In the genomic region with DNA sequence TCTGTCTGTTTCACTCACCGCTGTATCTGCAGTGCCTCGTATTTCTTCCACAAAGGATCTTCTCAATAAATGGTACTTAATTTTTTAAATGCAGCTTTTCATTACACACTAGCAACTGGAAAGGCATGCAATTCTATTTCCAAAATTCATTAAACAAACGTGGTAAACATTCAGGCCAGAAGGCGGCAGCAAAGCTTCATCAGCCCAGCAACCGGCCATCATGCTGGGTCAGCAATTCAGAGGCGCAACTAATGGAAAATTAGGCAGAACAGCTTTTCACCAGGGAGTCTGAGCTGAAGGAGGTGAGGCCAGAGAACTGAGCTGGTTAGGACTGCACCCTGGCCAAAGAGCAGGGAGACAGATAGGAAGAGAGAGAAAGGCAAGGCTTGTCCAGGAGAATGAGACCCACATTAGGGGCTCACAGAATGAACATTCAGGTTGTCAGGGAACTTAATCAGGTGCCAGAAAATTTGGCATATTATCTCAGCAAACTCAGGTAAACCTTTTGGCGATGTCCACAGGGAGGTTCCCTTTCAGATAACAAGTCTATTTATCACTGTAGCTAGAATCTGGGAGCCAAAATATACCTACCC, we compare ENCODE assay signal across 7 cellular contexts. TPM values are rescaled to one million over a fixed set of nuclear protein-coding genes. Genes with fewer than 3 reads are reported as not detected.
DNase-seq lines count a peak whose midpoint lies in the region; ATAC-seq, FAIRE-seq and TF ChIP-seq lines count a peak whose summit lies in the region.

No MANE protein-coding gene starts in this region.

- CTCF ChIA-PET in endothelial cell of umbilical vein (lab: Charles Lee): interaction anchor here (0.7 to 4.9 kb wide), 29 partner anchors 9 to 1441 kb away, joined by 3 to 103 read pairs (median 5); a partner anchor contains a TSS

- H3K27me3 ChIP-seq in OCI-LY3 (ENCODE audit: low read depth, low read length): no peaks in the 10 kb centered on the region
- H3K27me3 ChIP-seq in endothelial cell of umbilical vein (ENCODE audit: control insufficient read depth in 2 of 2, insufficient read depth in 2 of 2, low read length in 2 of 2): peaks cover 0 to 6% of the 10 kb centered on the region in 2 experiments

- intact Hi-C loops in endothelial cell of umbilical vein (cut with micrococcal nuclease): loop anchor here (1.0 kb wide), 2 partner anchors 60 to 464 kb away; no protein-coding TSS in a partner anchor

- DNase-seq in endothelial cell of umbilical vein (ENCODE audit: low read depth, low spot score) (peak; percentile 60), middle frontal gyrus (ENCODE audit: extremely low spot score, low spot score) (peak; percentile 18), mesenteric fat pad (ENCODE audit: low spot score) (no peak)
- DNase-seq in activated naive CD4-positive, alpha-beta T cell treated with anti-CD3 and anti-CD28 coated beads, Interleukin-2, amount 50 U/mL, for 16 hours: no peak

- H3K9me1 ChIP-seq in endothelial cell of umbilical vein (replicated peaks; ENCODE audit: control insufficient read depth, extremely low read depth, insufficient read depth, low read length): no peaks in the 10 kb centered on the region

- dilution Hi-C loops in endothelial cell of umbilical vein (cut with MboI; ENCODE audit: extremely low pct_ligation_motif_present, low sequenced_read_pairs): no loop called here

- H3K4me2 ChIP-seq in OCI-LY3 (ENCODE audit: low read length): no peak overlapping the region
- no peak overlapping the region for H3K4me2 ChIP-seq in endothelial cell of umbilical vein (ENCODE audit: insufficient read depth, low read length)

- POLR2A ChIA-PET in endothelial cell of umbilical vein (lab: Charles Lee): no interaction called here

- H4K20me1 ChIP-seq in OCI-LY3 (ENCODE audit: insufficient read depth, low read length): no peaks in the 10 kb centered on the region
- no peaks in the 10 kb centered on the region for H4K20me1 ChIP-seq in endothelial cell of umbilical vein (replicated peaks; ENCODE audit: control insufficient read depth, extremely low read depth, insufficient read depth, low read length)

- no peak overlapping the region for H3K4me3 ChIP-seq in OCI-LY3 (ENCODE audit: low read length)
- no peak overlapping the region for H3K4me3 ChIP-seq in endothelial cell of umbilical vein (replicated peaks in 1 of 3; ENCODE audit: insufficient read depth in 1 of 3, low read depth in 1 of 3, low read length in 3 of 3)

- no peaks in the 10 kb centered on the region for H3K36me3 ChIP-seq in OCI-LY3 (replicated peaks; ENCODE audit: low read depth, low read length)
- no peaks in the 10 kb centered on the region for H3K36me3 ChIP-seq in endothelial cell of umbilical vein (ENCODE audit: control insufficient read depth in 2 of 2, extremely low read depth in 1 of 2, insufficient read depth in 2 of 2, low read length in 2 of 2)

- no peak overlapping the region for H3K9ac ChIP-seq in OCI-LY3 (ENCODE audit: low read length)
- no peak overlapping the region for H3K9ac ChIP-seq in endothelial cell of umbilical vein (replicated peaks; ENCODE audit: extremely low read depth, insufficient read depth, low read length)

- no peak for TF ChIP-seq POLR2A in endothelial cell of umbilical vein (IDR thresholded peaks at IDR 0.05; ENCODE audit: low read depth, low read length)

- no peak overlapping the region for H2AFZ ChIP-seq in OCI-LY3 (ENCODE audit: low read depth, low read length)
- no peak overlapping the region for H2AFZ ChIP-seq in endothelial cell of umbilical vein (ENCODE audit: low read depth, low read length)

- TF ChIP-seq CTCF in GM12801 (IDR thresholded peaks at IDR 0.05; ENCODE audit: extremely low read depth, insufficient read length): peak; percentile 77
- peak; percentile 61 for TF ChIP-seq CTCF in OCI-LY3 (IDR thresholded peaks at IDR 0.05; ENCODE audit: low read depth, low read length)
- peak; percentile 70 to 73 for TF ChIP-seq CTCF in endothelial cell of umbilical vein (IDR thresholded peaks at IDR 0.05; ENCODE audit: extremely low read depth in 1 of 2, insufficient read depth in 1 of 2, low read depth in 1 of 2, low read length in 2 of 2)

- peak; percentile 84 for FAIRE-seq in endothelial cell of umbilical vein (lab: Jason Lieb, UNC)

- H3K79me2 ChIP-seq in OCI-LY3 (ENCODE audit: low read length): no peaks in the 10 kb centered on the region
- H3K79me2 ChIP-seq in endothelial cell of umbilical vein (ENCODE audit: control insufficient read depth, insufficient read depth, low read length): no peaks in the 10 kb centered on the region

- H3K9me3 ChIP-seq in OCI-LY3 (ENCODE audit: insufficient read depth, low read length) (no peaks in the 10 kb centered on the region), endothelial cell of umbilical vein (replicated peaks; ENCODE audit: control insufficient read depth, insufficient read depth, low read length) (no peaks in the 10 kb centered on the region)

- BruUV-seq in endothelial cell of umbilical vein (replicated peaks; lab: Mats Ljungman, UMichigan): no TSS peak

- H3K4me1 ChIP-seq in OCI-LY3 (ENCODE audit: low read length) (no peaks in the 10 kb centered on the region), endothelial cell of umbilical vein (ENCODE audit: control insufficient read depth, extremely low read depth, insufficient read depth, low read length) (peaks cover 6% of the 10 kb centered on the region)

- peak; percentile 68 for ATAC-seq in HG02759 (IDR thresholded peaks at IDR 0.05; ENCODE audit: unreplicated experiment)

- H3K27ac ChIP-seq in OCI-LY3 (ENCODE audit: low read length): no peak overlapping the region
- no peak overlapping the region for H3K27ac ChIP-seq in endothelial cell of umbilical vein (ENCODE audit: insufficient read depth, low read depth, low read length)

TF ChIP-seq in endothelial cell of umbilical vein, 7 proteins besides CTCF, POLR2A, EP300 and RAD21:
- no peak for TF ChIP-seq MYC (IDR thresholded peaks at IDR 0.05; ENCODE audit: low read depth, low read length)
- TF ChIP-seq FOS (IDR thresholded peaks at IDR 0.05; ENCODE audit: borderline replicate concordance, insufficient read depth, low read length): no peak
- no peak for TF ChIP-seq POLR2AphosphoS5 (IDR thresholded peaks at IDR 0.05; ENCODE audit: insufficient read depth, low read depth, low read length)
- no peak for TF ChIP-seq EZH2 (IDR thresholded peaks at IDR 0.05; ENCODE audit: borderline replicate concordance, low read depth, low read length, severe bottlenecking)
- TF ChIP-seq JUN (IDR thresholded peaks at IDR 0.05; ENCODE audit: borderline replicate concordance, insufficient read depth, insufficient read length, low read depth): no peak
- TF ChIP-seq, protein P1, sequence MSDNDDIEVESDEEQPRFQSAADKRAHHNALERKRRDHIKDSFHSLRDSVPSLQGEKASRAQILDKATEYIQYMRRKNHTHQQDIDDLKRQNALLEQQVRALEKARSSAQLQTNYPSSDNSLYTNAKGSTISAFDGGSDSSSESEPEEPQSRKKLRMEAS (IDR thresholded peaks at IDR 0.05; ENCODE audit: insufficient read depth, insufficient read length): no peak
- TF ChIP-seq GATA2 (IDR thresholded peaks at IDR 0.05; ENCODE audit: insufficient read depth, insufficient read length, low read depth, low read length): no peak

RNA-seq across cellular contexts. Expression of a gene that starts 17.7 kb away (rescaled TPM):
- total RNA-seq in endothelial cell of umbilical vein: 3.4 and 5.6 TPM in 2 replicates
- 0.62 and 0.65 TPM in 2 replicates for polyA plus RNA-seq in endothelial cell of umbilical vein
- polyA plus RNA-seq in endothelial cell of umbilical vein (2011; cell fraction: cytosol; rRNA removed): 0.72 and 0.80 TPM in 2 replicates
- polyA plus RNA-seq in endothelial cell of umbilical vein (2011; cell fraction: nucleus; rRNA removed): 2.4 and 2.8 TPM in 2 replicates
- 0.56 and 0.64 TPM in 2 replicates for polyA plus RNA-seq in endothelial cell of umbilical vein (2012)
- 3.4 and 5.2 TPM in 2 replicates for polyA minus RNA-seq in endothelial cell of umbilical vein
- not detected for polyA minus RNA-seq in endothelial cell of umbilical vein (2011; cell fraction: cytosol; rRNA and poly(A)+ RNA removed)
- 6.1 and 7.7 TPM in 2 replicates for polyA minus RNA-seq in endothelial cell of umbilical vein (2011; cell fraction: nucleus; rRNA and poly(A)+ RNA removed)
- total RNA-seq in mesenteric fat pad: 13.0 TPM

Comparison
In these comparisons a context has a peak if more than half of its experiments do, and no peak if none do; other contexts are left out.
1. DNase-seq: peak in endothelial cell of umbilical vein (single experiment) and middle frontal gyrus (single experiment); none in mesenteric fat pad (single experiment) and activated naive CD4-positive, alpha-beta T cell treated with anti-CD3 and anti-CD28 coated beads, Interleukin-2, amount 50 U/mL, for 16 hours (single experiment).
2. Peak in every context shown above with its lines, with median percentiles within 50 percentile points of each other: CTCF ChIP-seq.